ENCODE assay signal across 11 cellular contexts in genomic region chr6:17493286-17493685, GRCh38.
DNase-seq lines count a peak whose midpoint lies in the region; ATAC-seq, FAIRE-seq and TF ChIP-seq lines count a peak whose summit lies in the region.
"Had no signal": no experiment of that assay in that cellular context is flagged by ENCODE, and none has a peak within 500 bp of the region (broad histone marks: within the 10 kb centered on the region; RNA-seq: fewer than 3 reads in every experiment).

No MANE protein-coding gene starts in this region.

- peaks cover 4% of the 10 kb centered on the region for H3K9me3 Mint-ChIP-seq in astrocyte (ENCODE audit: unreplicated experiment)
- H3K9me3 Mint-ChIP-seq: neural progenitor cell had no signal

- H3K4me1 Mint-ChIP-seq in astrocyte (ENCODE audit: low read depth, unreplicated experiment): peaks cover 34% of the 10 kb centered on the region

- TF ChIP-seq POLR2A in GM12891 (IDR thresholded peaks at IDR 0.05; ENCODE audit: low read depth, low read length): no peak

- H3K27ac ChIP-seq in astrocyte (ENCODE audit: low read depth, low read length) (peak overlapping the region; percentile 46), stomach smooth muscle (ENCODE audit: low read length) (peak overlapping the region; percentile 80)
- H3K27ac ChIP-seq: neural progenitor cell had no signal

- no peaks in the 10 kb centered on the region for H3K27me3 ChIP-seq in astrocyte (ENCODE audit: insufficient read depth, low read length)
- no peaks in the 10 kb centered on the region for H3K27me3 ChIP-seq in stomach smooth muscle (ENCODE audit: control insufficient read depth in 1 of 2, insufficient read depth in 2 of 2, low read length in 2 of 2)
- H3K27me3 ChIP-seq: neural progenitor cell had no signal

- peak overlapping the region; percentile 67 for H3K4me3 Mint-ChIP-seq in astrocyte (ENCODE audit: unreplicated experiment)
- H3K4me3 Mint-ChIP-seq: neural progenitor cell had no signal

- DNase-seq in HT1080 (ENCODE audit: low read depth) (peak; percentile 63), astrocyte (ENCODE audit: low read depth) (peak; percentile 89), left ventricle myocardium superior (no peak), GM12891 (ENCODE audit: insufficient read length, low spot score) (no peak), NK-92 (lab: John Stamatoyannopoulos, UW; ENCODE audit: unreplicated experiment) (no peak), activated T-cell treated with anti-CD3 and anti-CD28 coated beads for 4 hours (no peak)
- DNase-seq: activated CD8-positive, alpha-beta memory T cell treated with anti-CD3 and anti-CD28 coated beads, Interleukin-2, amount 50 U/mL, for 48 hours; T-helper 1 cell had no signal

- H3K79me2 ChIP-seq in astrocyte (ENCODE audit: insufficient read depth, low read length): no peaks in the 10 kb centered on the region

- H4K20me1 ChIP-seq in astrocyte (ENCODE audit: insufficient read depth, low read length): no peaks in the 10 kb centered on the region

- H3K4me3 ChIP-seq in astrocyte (ENCODE audit: insufficient read depth, low read depth, low read length) (no peak overlapping the region), stomach smooth muscle (ENCODE audit: low read length in 2 of 2) (no peak overlapping the region)
- H3K4me3 ChIP-seq: neural progenitor cell had no signal

- H3K4me1 ChIP-seq in astrocyte (ENCODE audit: insufficient read depth, low read length): peaks cover 22% of the 10 kb centered on the region
- peaks cover 28% of the 10 kb centered on the region for H3K4me1 ChIP-seq in stomach smooth muscle (ENCODE audit: control insufficient read depth, insufficient read depth, low read length)

- H3K9me3 ChIP-seq in astrocyte (ENCODE audit: insufficient read depth, low read depth, low read length) (no peaks in the 10 kb centered on the region), stomach smooth muscle (ENCODE audit: control insufficient read depth in 2 of 2, low read length in 2 of 2) (no peaks in the 10 kb centered on the region)

- H3K4me2 ChIP-seq in astrocyte (ENCODE audit: low read length): peak overlapping the region; percentile 27
- H3K4me2 ChIP-seq: neural progenitor cell had no signal

- intact Hi-C loops in left ventricle myocardium superior (cut with micrococcal nuclease): no loop called here

- no peaks in the 10 kb centered on the region for H3K27me3 Mint-ChIP-seq in astrocyte (ENCODE audit: low read depth, unreplicated experiment)

- no peak overlapping the region for H2AFZ ChIP-seq in astrocyte (ENCODE audit: low read depth, low read length)
- H2AFZ ChIP-seq: neural progenitor cell had no signal

- no peak overlapping the region for H3K9ac ChIP-seq in astrocyte (ENCODE audit: low read length)
- H3K9ac ChIP-seq in stomach smooth muscle (ENCODE audit: low read length in 2 of 2): peak overlapping the region in 1 of 2 donors; percentile 5
- H3K9ac ChIP-seq: neural progenitor cell had no signal

- peak overlapping the region; percentile 95 for H3K27ac Mint-ChIP-seq in astrocyte (ENCODE audit: unreplicated experiment)
- H3K27ac Mint-ChIP-seq: neural progenitor cell had no signal

- FAIRE-seq in astrocyte (lab: Jason Lieb, UNC) (no peak), GM12891 (lab: Jason Lieb, UNC) (no peak)

- no peaks in the 10 kb centered on the region for H3K36me3 ChIP-seq in astrocyte (ENCODE audit: insufficient read depth, low read length)
- H3K36me3 ChIP-seq in stomach smooth muscle (ENCODE audit: control insufficient read depth in 2 of 2, insufficient read depth in 2 of 2, low read length in 2 of 2): no peaks in the 10 kb centered on the region
- H3K36me3 ChIP-seq: neural progenitor cell had no signal

- TF ChIP-seq CTCF in astrocyte (IDR thresholded peaks at IDR 0.05; ENCODE audit: insufficient read depth, low read depth, low read length): no peak

- ATAC-seq in left ventricle myocardium superior (peak; percentile 63), GM18868 (IDR thresholded peaks at IDR 0.05; ENCODE audit: unreplicated experiment) (no peak)

- H3K36me3 Mint-ChIP-seq in astrocyte (ENCODE audit: low read depth, unreplicated experiment): peaks cover 22% of the 10 kb centered on the region

TF ChIP-seq in GM12891, 5 proteins besides CTCF, POLR2A, EP300 and RAD21:
- no peak for TF ChIP-seq PAX5 (IDR thresholded peaks at IDR 0.05; ENCODE audit: insufficient read depth, low read length, severe bottlenecking)
- TF ChIP-seq POU2F2 (IDR thresholded peaks at IDR 0.05; ENCODE audit: low read depth, low read length): no peak
- no peak for TF ChIP-seq SPI1 (IDR thresholded peaks at IDR 0.05; ENCODE audit: low read depth, low read length)
- no peak for TF ChIP-seq POLR2AphosphoS5 (IDR thresholded peaks at IDR 0.05; ENCODE audit: low read depth, low read length)
- no peak for TF ChIP-seq TAF1 (IDR thresholded peaks at IDR 0.05; ENCODE audit: low read depth, low read length)
TF ChIP-seq in GM12891: peak in this region for 0.

Comparison
In these comparisons a context has a peak if more than half of its experiments do, and no peak if none do; other contexts are left out.
1. DNase-seq: peak in HT1080 (single experiment) and astrocyte (single experiment); none in left ventricle myocardium superior (single experiment), GM12891 (single experiment), NK-92 (single experiment) and activated T-cell treated with anti-CD3 and anti-CD28 coated beads for 4 hours (single experiment).